1 cellular context compared by ENCODE assay signal in genomic region chr11:808427-809286, GRCh38.
A peak's percentile ranks its signal among the peaks of the same experiment; 100 is the strongest.
TF ChIP-seq lines count a peak whose summit lies in the region.

No MANE protein-coding gene starts in this region.

TF ChIP-seq in K562, 482 proteins besides CTCF, POLR2A, EP300 and RAD21 (continues in another document):
- no peak for TF ChIP-seq ZFX (CRISPR knock-in tag; IDR thresholded peaks at IDR 0.05)
- no peak for TF ChIP-seq SREBF1 (IDR thresholded peaks at IDR 0.05; ENCODE audit: borderline replicate concordance, low read depth, low read length)
- TF ChIP-seq HNRNPH1 (optimal IDR thresholded peaks at IDR 0.05; ENCODE audit: low read depth, low read length), result no peak
- no peak for TF ChIP-seq RAD51 (IDR thresholded peaks at IDR 0.05; ENCODE audit: borderline replicate concordance, low read depth)
- no peak for TF ChIP-seq BRCA1 (IDR thresholded peaks at IDR 0.05)
- peak; percentile 74; the same call in 1 of the 2 replicates for TF ChIP-seq BRCA1 (CRISPR knock-in tag; IDR thresholded peaks at IDR 0.05)
- TF ChIP-seq ZNF699 (CRISPR knock-in tag; IDR thresholded peaks at IDR 0.05; ENCODE audit: insufficient replicate concordance), result no peak
- 0 out of 2 replicates have a peak, but pooled peaks have one; percentile 50 for TF ChIP-seq SMAD4 (CRISPR knock-in tag; conservative IDR thresholded peaks at IDR 0.05)
- TF ChIP-seq PYGO2 (tag; IDR thresholded peaks at IDR 0.05), result no peak
- TF ChIP-seq ZBTB9 (CRISPR knock-in tag; IDR thresholded peaks at IDR 0.05), result no peak
- TF ChIP-seq ZNF239 (CRISPR knock-in tag; IDR thresholded peaks at IDR 0.05), result no peak
- no peak for TF ChIP-seq USF1 (CRISPR knock-in tag; IDR thresholded peaks at IDR 0.05)
- TF ChIP-seq STAT6 (CRISPR knock-in tag; IDR thresholded peaks at IDR 0.05), result 0 out of 2 replicates have a peak, but pooled peaks have one; percentile 85
- peak; percentile 62 for TF ChIP-seq RBM25 (IDR thresholded peaks at IDR 0.05; ENCODE audit: low read depth, low read length, severe bottlenecking)
- TF ChIP-seq CXXC5 (CRISPR knock-in tag; IDR thresholded peaks at IDR 0.05), result peak; percentile 39; the same call in 1 of the 2 replicates
- TF ChIP-seq ZNF75A (CRISPR knock-in tag; IDR thresholded peaks at IDR 0.05), result no peak
- TF ChIP-seq SRSF1 (IDR thresholded peaks at IDR 0.05; ENCODE audit: low read depth, low read length), result no peak
- 0 out of 2 replicates have a peak, but pooled peaks have one; percentile 49 for TF ChIP-seq HMGXB4 (CRISPR knock-in tag; IDR thresholded peaks at IDR 0.05)
- no peak for TF ChIP-seq RHOXF2B (CRISPR knock-in tag; conservative IDR thresholded peaks at IDR 0.05)
- TF ChIP-seq ZFPM2 (CRISPR knock-in tag; IDR thresholded peaks at IDR 0.05), result 0 out of 2 replicates have a peak, but pooled peaks have one; percentile 9
- peak; percentile 50; the same call in 1 of the 2 replicates for TF ChIP-seq BCOR (IDR thresholded peaks at IDR 0.05)
- TF ChIP-seq NFRKB (IDR thresholded peaks at IDR 0.05; ENCODE audit: low read depth), result 0 out of 2 replicates have a peak, but pooled peaks have one; percentile 21
- TF ChIP-seq PHTF2 (CRISPR knock-in tag; IDR thresholded peaks at IDR 0.05), result no peak
- 0 out of 2 replicates have a peak, but pooled peaks have one; percentile 29 for TF ChIP-seq ZBTB2 (IDR thresholded peaks at IDR 0.05)
- no peak for TF ChIP-seq RREB1 (CRISPR knock-in tag; IDR thresholded peaks at IDR 0.05)
- no peak for TF ChIP-seq U2AF1 (optimal IDR thresholded peaks at IDR 0.05; ENCODE audit: low read depth, low read length)
- TF ChIP-seq TRIM28 (IDR thresholded peaks at IDR 0.05), result no peak
- TF ChIP-seq THRAP3 (IDR thresholded peaks at IDR 0.05; ENCODE audit: borderline replicate concordance), result no peak
- peak; percentile 0; the same call in 1 of the 2 replicates for TF ChIP-seq ZNF584 (CRISPR knock-in tag; IDR thresholded peaks at IDR 0.05; ENCODE audit: low read depth)
- TF ChIP-seq, protein P1, sequence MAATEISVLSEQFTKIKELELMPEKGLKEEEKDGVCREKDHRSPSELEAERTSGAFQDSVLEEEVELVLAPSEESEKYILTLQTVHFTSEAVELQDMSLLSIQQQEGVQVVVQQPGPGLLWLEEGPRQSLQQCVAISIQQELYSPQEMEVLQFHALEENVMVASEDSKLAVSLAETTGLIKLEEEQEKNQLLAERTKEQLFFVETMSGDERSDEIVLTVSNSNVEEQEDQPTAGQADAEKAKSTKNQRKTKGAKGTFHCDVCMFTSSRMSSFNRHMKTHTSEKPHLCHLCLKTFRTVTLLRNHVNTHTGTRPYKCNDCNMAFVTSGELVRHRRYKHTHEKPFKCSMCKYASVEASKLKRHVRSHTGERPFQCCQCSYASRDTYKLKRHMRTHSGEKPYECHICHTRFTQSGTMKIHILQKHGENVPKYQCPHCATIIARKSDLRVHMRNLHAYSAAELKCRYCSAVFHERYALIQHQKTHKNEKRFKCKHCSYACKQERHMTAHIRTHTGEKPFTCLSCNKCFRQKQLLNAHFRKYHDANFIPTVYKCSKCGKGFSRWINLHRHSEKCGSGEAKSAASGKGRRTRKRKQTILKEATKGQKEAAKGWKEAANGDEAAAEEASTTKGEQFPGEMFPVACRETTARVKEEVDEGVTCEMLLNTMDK (IDR thresholded peaks at IDR 0.05; ENCODE audit: borderline replicate concordance, insufficient read depth, low read depth, low read length, poor library complexity, severe bottlenecking), result peak; percentile 76
- no peak for TF ChIP-seq BCLAF1 (IDR thresholded peaks at IDR 0.05; ENCODE audit: borderline replicate concordance in 1 of 2, control insufficient read depth in 1 of 2, low read depth in 2 of 2, low read length in 1 of 2)
- 0 out of 2 replicates have a peak, but pooled peaks have one; percentile 56 for TF ChIP-seq FOXK1 (CRISPR knock-in tag; IDR thresholded peaks at IDR 0.05; ENCODE audit: borderline replicate concordance)
- 0 out of 4 replicates have a peak, but pooled peaks of 1 of the 2 experiments have one; percentile 42 for TF ChIP-seq SIN3A (IDR thresholded peaks at IDR 0.05; ENCODE audit: borderline replicate concordance in 2 of 2, control insufficient read depth in 1 of 2, low read depth in 2 of 2, low read length in 2 of 2)
- no peak for TF ChIP-seq E2F3 (CRISPR knock-in tag; IDR thresholded peaks at IDR 0.05)
- TF ChIP-seq ZNF134 (CRISPR knock-in tag; conservative IDR thresholded peaks at IDR 0.05), result no peak
- peak; percentile 30; the same call in 1 of the 2 replicates for TF ChIP-seq ETV1 (tag; conservative IDR thresholded peaks at IDR 0.05; ENCODE audit: low read depth)
- TF ChIP-seq ZEB2 (IDR thresholded peaks at IDR 0.05), result peak; percentile 58; the same call in 1 of the 2 replicates
- 0 out of 2 replicates have a peak, but pooled peaks have one; percentile 43 for TF ChIP-seq PHB (CRISPR knock-in tag; IDR thresholded peaks at IDR 0.05)
- TF ChIP-seq SMARCA5 (IDR thresholded peaks at IDR 0.05), result no peak; the same call in 1 of the 2 replicates
- TF ChIP-seq NR2F6 (CRISPR knock-in tag; IDR thresholded peaks at IDR 0.05), result no peak
- no peak for TF ChIP-seq MEIS2 (IDR thresholded peaks at IDR 0.05; ENCODE audit: partially characterized antibody)
- no peak for TF ChIP-seq ZNF655 (CRISPR knock-in tag; IDR thresholded peaks at IDR 0.05)
